10 cellular contexts compared by ENCODE assay signal in the genomic region with DNA sequence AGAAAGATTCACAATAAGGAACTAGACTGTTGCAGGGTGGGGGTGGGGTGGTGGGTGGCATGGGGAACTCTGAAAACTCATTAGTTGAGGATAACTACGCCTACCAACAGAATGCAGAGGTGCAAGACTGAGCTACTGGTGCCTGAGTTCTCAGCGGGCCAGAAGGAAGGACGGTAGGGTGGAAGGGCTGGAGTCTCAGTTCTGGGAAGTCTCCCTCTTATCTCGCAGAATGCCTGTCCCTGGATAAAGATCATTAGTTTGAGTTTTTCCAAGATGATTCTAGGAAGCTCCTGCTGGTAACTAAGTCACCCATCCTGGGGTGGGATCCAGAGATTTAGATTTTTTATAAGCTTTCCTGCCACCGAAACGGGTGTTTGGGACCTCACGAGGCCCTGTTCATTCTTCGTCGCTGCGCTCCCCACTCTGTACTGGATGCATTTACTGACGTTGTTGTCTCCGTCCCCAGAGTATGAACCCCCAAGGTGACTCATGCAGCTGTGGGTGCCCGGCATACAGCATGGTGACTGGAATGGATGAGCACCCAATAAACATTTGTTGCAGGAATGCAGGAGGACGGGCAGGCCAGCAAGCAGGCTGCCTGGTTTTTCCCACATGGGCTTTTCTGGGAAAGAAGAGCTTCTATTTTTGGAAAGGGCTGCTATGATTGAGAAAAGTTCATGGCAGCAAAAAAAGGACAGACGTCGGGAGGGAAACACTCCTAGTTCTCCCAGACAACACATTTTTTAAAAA. TPM values are rescaled to one million over a fixed set of nuclear protein-coding genes. Genes with fewer than 3 reads are reported as not detected.
DNase-seq lines count a peak whose midpoint lies in the region; ATAC-seq, FAIRE-seq and TF ChIP-seq lines count a peak whose summit lies in the region.
"Had no signal": no experiment of that assay in that cellular context is flagged by ENCODE, and none has a peak within 500 bp of the region (broad histone marks: within the 10 kb centered on the region; RNA-seq: fewer than 3 reads in every experiment).

No MANE protein-coding gene starts in this region.

- intact Hi-C loops in ascending aorta (cut with DNase I) (loop anchor here (2.0 to 5.0 kb wide), 3 partner anchors 15 to 119 kb away; partner anchors contain the start of gene CCDC149), kidney (cut with DNase I) (no loop called here), stomach (cut with DNase I; ENCODE audit: low total_unique reads) (no loop called here)

- H3K4me1 ChIP-seq in ascending aorta (peaks cover 0 to 25% of the 10 kb centered on the region in 2 donors), kidney (ENCODE audit: control insufficient read depth in 1 of 2, insufficient read depth in 1 of 2, low read depth in 1 of 2, low read length in 2 of 2) (peaks cover 8 to 13% of the 10 kb centered on the region in 2 donors), stomach (peaks cover 8 to 37% (median 24%) of the 10 kb centered on the region in 4 donors)

- H3K27me3 ChIP-seq in ascending aorta (no peaks in the 10 kb centered on the region), stomach (peaks cover 0 to 13% (median 8%) of the 10 kb centered on the region in 3 donors)

- H3K36me3 ChIP-seq in ascending aorta (no peaks in the 10 kb centered on the region), kidney (ENCODE audit: control insufficient read depth in 1 of 2, insufficient read depth in 2 of 2, low read length in 2 of 2) (no peaks in the 10 kb centered on the region), stomach (no peaks in the 10 kb centered on the region)

- WGBS in stomach, 5 donors: 61 to 80% (median 74%) methylated on average over 16 of the region's 16 CpGs

- H3K27ac ChIP-seq in ascending aorta (peak overlapping the region; percentile 95 to 97), kidney (ENCODE audit: low read depth in 2 of 2, low read length in 2 of 2) (peak overlapping the region; percentile 86 to 87), stomach (peak overlapping the region in 4 of 5 donors; percentile 79 to 86 (median 85))

- H3K4me3 ChIP-seq in ascending aorta (peak overlapping the region; percentile 48 to 59), kidney (ENCODE audit: low read length in 2 of 2) (peak overlapping the region in 1 of 2 donors; percentile 70), stomach (peak overlapping the region in 2 of 4 donors; percentile 38 to 42)

- peak overlapping the region in 1 of 2 donors; percentile 62 for H3K9ac ChIP-seq in kidney (ENCODE audit: low read length in 2 of 2)

- no peak for ATAC-seq in left lobe of liver

- H3K9me3 ChIP-seq in ascending aorta: no peaks in the 10 kb centered on the region
- H3K9me3 ChIP-seq in kidney (ENCODE audit: control insufficient read depth in 1 of 2, low read length in 2 of 2): no peaks in the 10 kb centered on the region
- H3K9me3 ChIP-seq in stomach: no peaks in the 10 kb centered on the region

- FAIRE-seq in kidney (lab: Jason Lieb, UNC): no peak

- peak; percentile 69 for TF ChIP-seq EP300 in stomach (IDR thresholded peaks at IDR 0.05)

- TF ChIP-seq CTCF in ascending aorta (IDR thresholded peaks at IDR 0.05) (no peak), kidney (IDR thresholded peaks at IDR 0.05; ENCODE audit: borderline replicate concordance, extremely low read depth, insufficient read depth) (no peak), stomach (IDR thresholded peaks at IDR 0.05) (no peak)

- TF ChIP-seq POLR2A in stomach (IDR thresholded peaks at IDR 0.05): no peak

- DNase-seq in ELF-1 (ENCODE audit: low read depth, low spot score) (peak; percentile 23), ascending aorta (ENCODE audit: low spot score in 2 of 2) (peak in 1 of 2 donors; percentile 90), kidney (peak; percentile 81), stomach (no peak), ureter (ENCODE audit: low spot score) (no peak), left lobe of liver (ENCODE audit: low spot score) (no peak), NCI-H2196 treated with DMSO at 0.1 percent for 48 hours (lab: John Stamatoyannopoulos, UW; ENCODE audit: unreplicated experiment) (no peak), HPDE6-E6E7 (ENCODE audit: extremely low spot score) (no peak)
- DNase-seq: effector memory CD4-positive, alpha-beta T cell; NCI-H1092 had no signal

RNA-seq across cellular contexts. Expression of gene SOD3, which starts 1.1 kb away (rescaled TPM):
- total RNA-seq in ascending aorta (893 TPM), kidney (193 TPM), stomach (100 to 1,000 TPM in 2 of 5 donors, 10 to 100 TPM in 3; 18.9 to 188 (median 89.7) TPM), ureter (46.0 TPM), left lobe of liver (2.9 TPM)
- polyA plus RNA-seq in kidney (ENCODE audit: insufficient read depth, low read depth, low replicate concordance) (111 TPM), stomach (10 to 100 TPM in 2 of 3 donors, 1 to 10 TPM in 1; 8.8 to 30.0 (median 23.7) TPM)

Comparison
In these comparisons a context has a peak if more than half of its experiments do, and no peak if none do; other contexts are left out.
1. DNase-seq: peak in ELF-1 (single experiment) and kidney (single experiment); none in stomach (single experiment), ureter (single experiment), left lobe of liver (single experiment), NCI-H2196 treated with DMSO at 0.1 percent for 48 hours (single experiment) and HPDE6-E6E7 (single experiment).
2. Peak in every context shown above with its lines, with median percentiles within 50 percentile points of each other: H3K27ac ChIP-seq.